1 cellular context compared by ENCODE assay signal in genomic region chr11:86357412-86357811, GRCh38. TPM values are rescaled to one million over a fixed set of nuclear protein-coding genes. Genes with fewer than 3 reads are reported as not detected.
"Had no signal": no experiment of that assay in that cellular context is flagged by ENCODE, and none has a peak within 500 bp of the region (broad histone marks: within the 10 kb centered on the region; RNA-seq: fewer than 3 reads in every experiment).

No MANE protein-coding gene starts in this region.

RNA-seq across cellular contexts. Expression of gene CCDC81, which starts 17.3 kb away (rescaled TPM):
- total RNA-seq: kidney epithelial cell had no signal
